ENCODE assay signal across 27 cellular contexts in genomic region chr16:54253118-54253517, GRCh38. TPM values are rescaled to one million over a fixed set of nuclear protein-coding genes. Genes with fewer than 3 reads are reported as not detected.
DNase-seq lines count a peak whose midpoint lies in the region; ATAC-seq and TF ChIP-seq lines count a peak whose summit lies in the region.
"Had no signal": no experiment of that assay in that cellular context is flagged by ENCODE, and none has a peak within 500 bp of the region (broad histone marks: within the 10 kb centered on the region; RNA-seq: fewer than 3 reads in every experiment).

No MANE protein-coding gene starts in this region.

- TF ChIP-seq CTCF in heart left ventricle (IDR thresholded peaks at IDR 0.05) (no peak), NB4 (IDR thresholded peaks at IDR 0.05; ENCODE audit: low read depth, low read length) (no peak), BE2C (IDR thresholded peaks at IDR 0.05; ENCODE audit: low read depth, low read length) (no peak)

- DNase-seq in heart left ventricle (peak in 2 of 5 donors; percentile 3 to 37), cardiac septum (ENCODE audit: low spot score) (no peak), NB4 (ENCODE audit: low read depth) (peak; percentile 37), BE2C (no peak), medulla oblongata (ENCODE audit: extremely low spot score) (no peak)
- DNase-seq in naive thymus-derived CD4-positive, alpha-beta T cell = no peak
- no peak for DNase-seq in activated T-cell treated with anti-CD3 and anti-CD28 coated beads, Interleukin-2, amount 50 U/mL, for 24 hours
- DNase-seq: Caco-2; CD8-positive, alpha-beta T cell; EL; GDM1; GOT3; IMR-90; KG1; MM.1S; NCI-H1048; NCI-H1417; NCI-H1694; NCI-H2081; NCI-H2227 treated with DMSO at 0.1 percent for 48 hours; NCI-H69; RPMI8226; SIG-M5; SK-N-SH had no signal

- intact Hi-C loops in heart left ventricle (cut with DNase I) = no loop called here
- intact Hi-C loops in cardiac septum (cut with DNase I) = no loop called here
- intact Hi-C loops in naive thymus-derived CD4-positive, alpha-beta T cell (cut with micrococcal nuclease) = no loop called here

- CTCF ChIA-PET in naive thymus-derived CD4-positive, alpha-beta T cell (lab: Charles Lee) = no interaction called here

- H3K27ac ChIP-seq in heart left ventricle = no peak overlapping the region
- no peak overlapping the region for H3K27ac ChIP-seq in naive thymus-derived CD4-positive, alpha-beta T cell (ENCODE audit: low read depth, low read length)
- H3K27ac ChIP-seq: C4-2B had no signal

- peak; percentile 41 to 83 (median 72) for ATAC-seq in heart left ventricle
- peak; percentile 31 for ATAC-seq in naive thymus-derived CD4-positive, alpha-beta T cell
- ATAC-seq: CD8-positive, alpha-beta T cell; GM12878 had no signal

- no peaks in the 10 kb centered on the region for H3K27me3 ChIP-seq in heart left ventricle
- H3K27me3 ChIP-seq in naive thymus-derived CD4-positive, alpha-beta T cell (ENCODE audit: control insufficient read depth in 2 of 2, insufficient read depth in 2 of 2, low read length in 2 of 2) = no peaks in the 10 kb centered on the region
- no peaks in the 10 kb centered on the region for H3K27me3 ChIP-seq in BE2C

- TF ChIP-seq POLR2A in heart left ventricle (IDR thresholded peaks at IDR 0.05) (no peak), NB4 (IDR thresholded peaks at IDR 0.05; ENCODE audit: extremely low read depth, insufficient read length) (no peak)

- H3K36me3 ChIP-seq in heart left ventricle = no peaks in the 10 kb centered on the region
- H3K36me3 ChIP-seq in naive thymus-derived CD4-positive, alpha-beta T cell (ENCODE audit: control insufficient read depth in 2 of 3, insufficient read depth in 3 of 3, low read length in 3 of 3) = no peaks in the 10 kb centered on the region
- H3K36me3 ChIP-seq in BE2C = no peaks in the 10 kb centered on the region
- H3K36me3 ChIP-seq: HAP-1 had no signal

- H3K27ac Mint-ChIP-seq in naive thymus-derived CD4-positive, alpha-beta T cell = no peak overlapping the region
- no peak overlapping the region for H3K27ac Mint-ChIP-seq in activated T-cell treated with anti-CD3 and anti-CD28 coated beads, Interleukin-2, amount 50 U/mL, for 24 hours
- H3K27ac Mint-ChIP-seq: CD8-positive, alpha-beta T cell had no signal

- no peaks in the 10 kb centered on the region for H3K4me1 Mint-ChIP-seq in naive thymus-derived CD4-positive, alpha-beta T cell
- no peaks in the 10 kb centered on the region for H3K4me1 Mint-ChIP-seq in activated T-cell treated with anti-CD3 and anti-CD28 coated beads, Interleukin-2, amount 50 U/mL, for 24 hours (ENCODE audit: low read depth)

- H3K27me3 Mint-ChIP-seq in naive thymus-derived CD4-positive, alpha-beta T cell = peaks cover 0 to 24% (median 0%) of the 10 kb centered on the region in 5 donors
- H3K27me3 Mint-ChIP-seq in activated T-cell treated with anti-CD3 and anti-CD28 coated beads, Interleukin-2, amount 50 U/mL, for 24 hours = peaks cover 16% of the 10 kb centered on the region

- no peaks in the 10 kb centered on the region for H3K36me3 Mint-ChIP-seq in naive thymus-derived CD4-positive, alpha-beta T cell
- no peaks in the 10 kb centered on the region for H3K36me3 Mint-ChIP-seq in activated T-cell treated with anti-CD3 and anti-CD28 coated beads, Interleukin-2, amount 50 U/mL, for 24 hours (ENCODE audit: low read depth)
- H3K36me3 Mint-ChIP-seq: CD8-positive, alpha-beta T cell had no signal

- no peaks in the 10 kb centered on the region for H3K4me1 ChIP-seq in heart left ventricle
- H3K4me1 ChIP-seq in naive thymus-derived CD4-positive, alpha-beta T cell (ENCODE audit: control insufficient read depth in 2 of 2, insufficient read depth in 2 of 2, low read length in 2 of 2) = no peaks in the 10 kb centered on the region
- H3K4me1 ChIP-seq in BE2C = no peaks in the 10 kb centered on the region
- H3K4me1 ChIP-seq: Caco-2, HAP-1 had no signal

- no peak overlapping the region for H3K4me3 Mint-ChIP-seq in naive thymus-derived CD4-positive, alpha-beta T cell
- no peak overlapping the region for H3K4me3 Mint-ChIP-seq in activated T-cell treated with anti-CD3 and anti-CD28 coated beads, Interleukin-2, amount 50 U/mL, for 24 hours
- H3K4me3 Mint-ChIP-seq: CD8-positive, alpha-beta T cell had no signal

- POLR2A ChIA-PET in naive thymus-derived CD4-positive, alpha-beta T cell (lab: Charles Lee) = no interaction called here

- 63 to 70% (median 65%) methylated on average over 7 of the region's 7 CpGs for WGBS in heart left ventricle, 4 donors

- H3K9me3 Mint-ChIP-seq in naive thymus-derived CD4-positive, alpha-beta T cell = peaks cover 0 to 4% (median 0%) of the 10 kb centered on the region in 11 donors
- no peaks in the 10 kb centered on the region for H3K9me3 Mint-ChIP-seq in activated T-cell treated with anti-CD3 and anti-CD28 coated beads, Interleukin-2, amount 50 U/mL, for 24 hours
- H3K9me3 Mint-ChIP-seq: CD8-positive, alpha-beta T cell had no signal

- H3K9me3 ChIP-seq in heart left ventricle (no peaks in the 10 kb centered on the region), BE2C (no peaks in the 10 kb centered on the region)
- H3K9me3 ChIP-seq in naive thymus-derived CD4-positive, alpha-beta T cell (ENCODE audit: control insufficient read depth in 2 of 3, low read length in 3 of 3) = no peaks in the 10 kb centered on the region
- H3K9me3 ChIP-seq: Caco-2, HAP-1, SK-N-SH had no signal

- H3K4me3 ChIP-seq in heart left ventricle = no peak overlapping the region
- no peak overlapping the region for H3K4me3 ChIP-seq in NB4 (ENCODE audit: low read depth, low read length)
- H3K4me3 ChIP-seq in naive thymus-derived CD4-positive, alpha-beta T cell (ENCODE audit: low read length) = no peak overlapping the region
- no peak overlapping the region for H3K4me3 ChIP-seq in BE2C (ENCODE audit: low read depth, low read length)
- H3K4me3 ChIP-seq: GM12878, HAP-1 had no signal

RNA-seq across cellular contexts. Expression of gene IRX3, which starts 33.5 kb away (rescaled TPM):
- total RNA-seq in heart left ventricle (100 to 1,000 TPM in 1 of 9 donors, 10 to 100 TPM in 8; 28.6 to 101 (median 46.0) TPM), cardiac septum (70.2 TPM)
- 10 to 100 TPM; 34.7 to 45.9 TPM for polyA plus RNA-seq in heart left ventricle
- 1 to 10 TPM in 1 of 5 experiments, not detected in 4; 3.2 TPM for total RNA-seq in naive thymus-derived CD4-positive, alpha-beta T cell
- polyA plus RNA-seq in naive thymus-derived CD4-positive, alpha-beta T cell = not detected
- 0.82 TPM for polyA plus RNA-seq in BE2C (2012; ENCODE audit: insufficient read depth, insufficient read length, low read depth)
- total RNA-seq: CD8-positive, alpha-beta T cell; GM12878; IMR-90 had no signal
- polyA plus RNA-seq: IMR-90 had no signal

Comparison
In these comparisons a context has a peak if more than half of its experiments do, and no peak if none do; other contexts are left out.
1. RNA of gene IRX3, which starts 33.5 kb away (total RNA-seq): 70.2 TPM in cardiac septum (single experiment) and 28.6 to 101 TPM in heart left ventricle; 3.2 TPM in naive thymus-derived CD4-positive, alpha-beta T cell; every median in the first group is over 4 times any median in the second.